Comparison of ENCODE assay signal across 1 cellular context in genomic region chr1:162561616-162562451, GRCh38.
A peak's percentile ranks its signal among the peaks of the same experiment; 100 is the strongest.
TF ChIP-seq lines count a peak whose summit lies in the region.

TSS of gene UAP1 (plus strand) at chr1:162561722. CDS start at chr1:162566069, 4,347 bp downstream.

TF ChIP-seq in K562, 482 proteins besides CTCF, POLR2A, EP300 and RAD21 (continued from another document and continues in another):
- peak; percentile 60; the same call in 1 of the 2 replicates for TF ChIP-seq ETS1 (conservative IDR thresholded peaks at IDR 0.05; ENCODE audit: control insufficient read depth, low read depth, low read length)
- TF ChIP-seq BCOR (IDR thresholded peaks at IDR 0.05): peak; percentile 59; the same call in 1 of the 2 replicates
- TF ChIP-seq FOXO4 (CRISPR knock-in tag; IDR thresholded peaks at IDR 0.05): no peak
- TF ChIP-seq PCBP1 (IDR thresholded peaks at IDR 0.05; ENCODE audit: low read depth, low read length, poor library complexity, severe bottlenecking): peak; percentile 56
- TF ChIP-seq FOXM1 (IDR thresholded peaks at IDR 0.05; ENCODE audit: low read depth): no peak
- no peak; the same call in none of the 2 replicates for TF ChIP-seq FOXM1 (CRISPR knock-in tag; IDR thresholded peaks at IDR 0.05; ENCODE audit: low read depth)
- TF ChIP-seq CREM (IDR thresholded peaks at IDR 0.05; ENCODE audit: low read depth): no peak
- peak; percentile 79; the same call in 1 of the 2 replicates for TF ChIP-seq ILF3 (IDR thresholded peaks at IDR 0.05; ENCODE audit: borderline replicate concordance)
- no peak; the same call in 1 of the 2 replicates for TF ChIP-seq GTF2F1 (IDR thresholded peaks at IDR 0.05; ENCODE audit: low read depth, low read length)
- no peak for TF ChIP-seq PKNOX1 (IDR thresholded peaks at IDR 0.05)
- 0 out of 2 replicates have a peak, but pooled peaks have one; percentile 27 for TF ChIP-seq BRD4 (IDR thresholded peaks at IDR 0.05)
- peak; percentile 81 for TF ChIP-seq RBBP5 (IDR thresholded peaks at IDR 0.05; ENCODE audit: borderline replicate concordance, insufficient read depth, low read length, poor library complexity, severe bottlenecking)
- no peak for TF ChIP-seq ZNF184 (CRISPR knock-in tag; IDR thresholded peaks at IDR 0.05)
- 0 out of 2 replicates have a peak, but pooled peaks have one; percentile 11 for TF ChIP-seq ZNF395 (CRISPR knock-in tag; IDR thresholded peaks at IDR 0.05)
- TF ChIP-seq SMARCA4 (IDR thresholded peaks at IDR 0.05): 0 out of 2 replicates have a peak, but pooled peaks have one; percentile 14
- TF ChIP-seq SRF (CRISPR knock-in tag; IDR thresholded peaks at IDR 0.05): peak in 1 of 2 experiments; percentile 6; a peak in 1 of 4 replicates
- no peak for TF ChIP-seq PURB (CRISPR knock-in tag; IDR thresholded peaks at IDR 0.05; ENCODE audit: low read depth)
- TF ChIP-seq NR1H2 (CRISPR knock-in tag; IDR thresholded peaks at IDR 0.05): no peak; the same call in 1 of the 2 replicates
- no peak for TF ChIP-seq ZZZ3 (IDR thresholded peaks at IDR 0.05)
- no peak; the same call in 1 of the 2 replicates for TF ChIP-seq ZNF121 (CRISPR knock-in tag; conservative IDR thresholded peaks at IDR 0.05)
- no peak for TF ChIP-seq HNRNPUL1 (IDR thresholded peaks at IDR 0.05; ENCODE audit: low read length)
- 0 out of 2 replicates have a peak, but pooled peaks have one; percentile 11 for TF ChIP-seq ARID1B (IDR thresholded peaks at IDR 0.05)
- peak; percentile 99 for TF ChIP-seq KAT7 (CRISPR knock-in tag; IDR thresholded peaks at IDR 0.05; ENCODE audit: borderline replicate concordance)
- TF ChIP-seq CREB3L1 (IDR thresholded peaks at IDR 0.05; ENCODE audit: borderline replicate concordance, low read depth): peak; percentile 46; the same call in 1 of the 2 replicates
- TF ChIP-seq RBM34 (IDR thresholded peaks at IDR 0.05; ENCODE audit: borderline replicate concordance, insufficient read depth, low read length): 0 out of 2 replicates have a peak, but pooled peaks have one; percentile 57
- TF ChIP-seq NEUROD1 (IDR thresholded peaks at IDR 0.05; ENCODE audit: borderline replicate concordance, low read depth, low read length, partially characterized antibody): peak; percentile 10
- TF ChIP-seq TFAP4 (CRISPR knock-in tag; IDR thresholded peaks at IDR 0.05; ENCODE audit: borderline replicate concordance): peak; percentile 20
- peak; percentile 84 for TF ChIP-seq GTF2E2 (tag; IDR thresholded peaks at IDR 0.05)
- TF ChIP-seq ELF4 (CRISPR knock-in tag; IDR thresholded peaks at IDR 0.05): no peak
- TF ChIP-seq TAL1 (IDR thresholded peaks at IDR 0.05): no peak
- TF ChIP-seq XRCC4 (IDR thresholded peaks at IDR 0.05; ENCODE audit: extremely low read depth, insufficient read depth, insufficient read length): no peak
- no peak for TF ChIP-seq ATF1 (CRISPR knock-in tag; IDR thresholded peaks at IDR 0.05)
- TF ChIP-seq ATF1 (tag; IDR thresholded peaks at IDR 0.05): peak; percentile 80
- peak; percentile 80 for TF ChIP-seq CXXC5 (CRISPR knock-in tag; IDR thresholded peaks at IDR 0.05)
- no peak for TF ChIP-seq CREB1 (IDR thresholded peaks at IDR 0.05)
- TF ChIP-seq CREB1 (CRISPR knock-in tag; IDR thresholded peaks at IDR 0.05): peak; percentile 51
- TF ChIP-seq JUN (IDR thresholded peaks at IDR 0.05; ENCODE audit: borderline replicate concordance, low read depth, low read length): no peak
- TF ChIP-seq JUN (CRISPR knock-in tag; IDR thresholded peaks at IDR 0.05; ENCODE audit: borderline replicate concordance): peak; percentile 91; the same call in 1 of the 2 replicates
- no peak for TF ChIP-seq TFE3 (CRISPR knock-in tag; IDR thresholded peaks at IDR 0.05)
- peak; percentile 91 for TF ChIP-seq MTA3 (IDR thresholded peaks at IDR 0.05; ENCODE audit: borderline replicate concordance)
- peak; percentile 56; the same call in 1 of the 2 replicates for TF ChIP-seq KLF1 (tag; IDR thresholded peaks at IDR 0.05)
- peak; percentile 48; the same call in 1 of the 2 replicates for TF ChIP-seq HNRNPL (IDR thresholded peaks at IDR 0.05; ENCODE audit: low read depth, low read length)
- no peak for TF ChIP-seq ETV1 (tag; conservative IDR thresholded peaks at IDR 0.05; ENCODE audit: low read depth)
- TF ChIP-seq TOE1 (IDR thresholded peaks at IDR 0.05; ENCODE audit: borderline replicate concordance): 0 out of 2 replicates have a peak, but pooled peaks have one; percentile 12
- TF ChIP-seq TOE1 (CRISPR knock-in tag; IDR thresholded peaks at IDR 0.05; ENCODE audit: borderline replicate concordance, low read depth): no peak; the same call in 1 of the 2 replicates
- no peak for TF ChIP-seq BCLAF1 (IDR thresholded peaks at IDR 0.05; ENCODE audit: borderline replicate concordance in 1 of 2, control insufficient read depth in 1 of 2, low read depth in 2 of 2, low read length in 1 of 2)
- TF ChIP-seq MYC (IDR thresholded peaks at IDR 0.05; ENCODE audit: low read depth, low read length): peak; percentile 83
- TF ChIP-seq MYC (CRISPR knock-in tag; IDR thresholded peaks at IDR 0.05; ENCODE audit: borderline replicate concordance, low read depth): 0 out of 2 replicates have a peak, but pooled peaks have one; percentile 11
- peak; percentile 77; the same call in 1 of the 2 replicates for TF ChIP-seq GATAD2A (IDR thresholded peaks at IDR 0.05)
- TF ChIP-seq HSF4 (CRISPR knock-in tag; IDR thresholded peaks at IDR 0.05; ENCODE audit: borderline replicate concordance): no peak; the same call in 1 of the 2 replicates
- peak; percentile 97 for TF ChIP-seq CHD1 (IDR thresholded peaks at IDR 0.05; ENCODE audit: low read length)
- no peak; the same call in 1 of the 2 replicates for TF ChIP-seq MED1 (CRISPR knock-in tag; IDR thresholded peaks at IDR 0.05; ENCODE audit: borderline replicate concordance)
- no peak; the same call in 1 of the 2 replicates for TF ChIP-seq NBN (IDR thresholded peaks at IDR 0.05; ENCODE audit: low read depth)
- TF ChIP-seq ERF (CRISPR knock-in tag; IDR thresholded peaks at IDR 0.05): peak; percentile 45; the same call in 1 of the 2 replicates
